In genomic region chr12:105921872-105922669, GRCh38 we compare ENCODE assay signal across 2 cellular contexts.
TF ChIP-seq lines count a peak whose summit lies in the region.

No MANE protein-coding gene starts in this region.

TF ChIP-seq in HEK293, 187 proteins besides CTCF, POLR2A, EP300 and RAD21 (continued from another document):
- TF ChIP-seq REST (tag by site-specific recombination; IDR thresholded peaks at IDR 0.05) (no peak), ZNF701 (tag by site-specific recombination; IDR thresholded peaks at IDR 0.05) (no peak), PRDM1 (tag by site-specific recombination; IDR thresholded peaks at IDR 0.05) (no peak), ZNF629 (tag by site-specific recombination; IDR thresholded peaks at IDR 0.05) (no peak), ZNF518A (tag by site-specific recombination; conservative IDR thresholded peaks at IDR 0.05; ENCODE audit: low read depth) (peak; percentile 65), ZNF335 (tag by site-specific recombination; conservative IDR thresholded peaks at IDR 0.05) (peak; percentile 57), HIC1 (tag by site-specific recombination; IDR thresholded peaks at IDR 0.05) (no peak)
TF ChIP-seq in HEK293: peak in this region for 2.

TF ChIP-seq in SK-N-SH, 30 proteins besides CTCF, POLR2A, EP300 and RAD21 (continued from another document):
- TF ChIP-seq CHD2 (IDR thresholded peaks at IDR 0.05; ENCODE audit: low read length, partially characterized antibody) (no peak), SMC3 (IDR thresholded peaks at IDR 0.05; ENCODE audit: low read depth, low read length) (no peak), TEAD4 (IDR thresholded peaks at IDR 0.05; ENCODE audit: borderline replicate concordance, insufficient read depth) (no peak), IRF3 (IDR thresholded peaks at IDR 0.05; ENCODE audit: low read depth, low read length) (no peak), MAX (IDR thresholded peaks at IDR 0.05; ENCODE audit: low read depth) (no peak), POLR2AphosphoS5 (IDR thresholded peaks at IDR 0.05; ENCODE audit: low read depth, low read length) (no peak), RFX5 (IDR thresholded peaks at IDR 0.05; ENCODE audit: low read length) (no peak)
TF ChIP-seq in SK-N-SH: peak in this region for 0.
